ENCODE assay signal across 9 cellular contexts in the genomic region with DNA sequence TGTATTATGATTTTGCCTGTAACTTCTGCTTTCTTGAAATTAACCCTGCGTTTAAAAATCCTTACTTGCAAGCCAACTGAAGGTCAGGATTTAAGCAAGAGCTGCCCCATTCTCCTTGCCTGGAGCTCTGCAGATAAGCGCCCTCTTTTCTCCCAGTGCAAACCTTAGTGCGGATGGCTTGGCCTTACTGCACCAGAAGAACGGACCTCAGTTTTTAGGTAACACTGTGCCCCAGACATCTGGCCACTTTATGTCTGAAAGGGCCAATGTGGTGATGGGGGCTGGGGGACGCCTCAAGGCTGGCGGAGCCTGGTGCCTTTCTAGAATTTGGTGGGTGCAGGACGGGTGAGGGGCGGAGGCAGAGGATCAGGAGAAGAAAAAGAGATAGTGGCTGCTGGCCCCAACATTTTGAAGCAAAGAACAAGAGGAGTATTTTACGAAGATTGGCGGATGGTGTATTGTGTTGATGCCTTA. TPM values are rescaled to one million over a fixed set of nuclear protein-coding genes. Genes with fewer than 3 reads are reported as not detected.
A peak's percentile ranks its signal among the peaks of the same experiment; 100 is the strongest.
DNase-seq lines count a peak whose midpoint lies in the region; ATAC-seq and TF ChIP-seq lines count a peak whose summit lies in the region.
"Had no signal": no experiment of that assay in that cellular context is flagged by ENCODE, and none has a peak within 500 bp of the region (broad histone marks: within the 10 kb centered on the region; RNA-seq: fewer than 3 reads in every experiment).

No MANE protein-coding gene starts in this region.

- no peaks in the 10 kb centered on the region for H3K4me1 ChIP-seq in NT2/D1 (ENCODE audit: insufficient read depth, insufficient read length)
- H3K4me1 ChIP-seq in duodenal mucosa (ENCODE audit: control insufficient read depth in 1 of 2, insufficient read depth in 2 of 2, low read length in 2 of 2) = peaks cover 30 to 35% of the 10 kb centered on the region in 2 donors
- H3K4me1 ChIP-seq in uterus = peaks cover 0 to 9% of the 10 kb centered on the region in 2 donors
- peaks cover 12% of the 10 kb centered on the region for H3K4me1 ChIP-seq in right cardiac atrium (ENCODE audit: control insufficient read depth, insufficient read depth, low read length)

- TF ChIP-seq POLR2A in uterus (IDR thresholded peaks at IDR 0.05) = no peak

- H3K9me3 ChIP-seq in NT2/D1 (ENCODE audit: insufficient read depth, low read length) = no peaks in the 10 kb centered on the region
- no peaks in the 10 kb centered on the region for H3K9me3 ChIP-seq in duodenal mucosa (ENCODE audit: control insufficient read depth in 1 of 2, low read length in 2 of 2)
- no peaks in the 10 kb centered on the region for H3K9me3 ChIP-seq in uterus
- H3K9me3 ChIP-seq in right cardiac atrium (ENCODE audit: control insufficient read depth, low read length) = no peaks in the 10 kb centered on the region

- peak; percentile 1 for ATAC-seq in GM19324 (IDR thresholded peaks at IDR 0.05; ENCODE audit: low FRiP score, unreplicated experiment)
- no peak for ATAC-seq in right cardiac atrium

- H3K27me3 ChIP-seq in NT2/D1 (ENCODE audit: insufficient read depth, insufficient read length) = peaks cover 33% of the 10 kb centered on the region
- H3K27me3 ChIP-seq in duodenal mucosa (ENCODE audit: control insufficient read depth in 1 of 2, insufficient read depth in 2 of 2, low read length in 2 of 2) = peaks cover 11 to 26% of the 10 kb centered on the region in 2 donors
- H3K27me3 ChIP-seq in uterus = peaks cover 11 to 43% of the 10 kb centered on the region in 2 donors
- no peaks in the 10 kb centered on the region for H3K27me3 ChIP-seq in right cardiac atrium (ENCODE audit: control insufficient read depth, insufficient read depth)

- WGBS in right cardiac atrium = 48% methylated on average over 10 of the region's 10 CpGs

- peak overlapping the region; percentile 30 for H3K4me3 ChIP-seq in NT2/D1 (ENCODE audit: insufficient read length, low read depth)
- H3K4me3 ChIP-seq in duodenal mucosa (ENCODE audit: low read depth in 1 of 2, low read length in 2 of 2) = peak overlapping the region; percentile 45 to 59
- H3K4me3 ChIP-seq in uterus = no peak overlapping the region
- no peak overlapping the region for H3K4me3 ChIP-seq in right cardiac atrium (ENCODE audit: low read length)

- H3K9ac ChIP-seq in NT2/D1 (ENCODE audit: insufficient read length, low read depth) = peak overlapping the region; percentile 32
- H3K9ac ChIP-seq in duodenal mucosa (ENCODE audit: low read depth in 1 of 2, low read length in 2 of 2) = peak overlapping the region in 1 of 2 donors; percentile 14

- H3K36me3 Mint-ChIP-seq in osteocyte (ENCODE audit: unreplicated experiment) = no peaks in the 10 kb centered on the region

- no peak overlapping the region for H3K27ac ChIP-seq in duodenal mucosa (ENCODE audit: low read depth, low read length)
- no peak overlapping the region for H3K27ac ChIP-seq in uterus
- H3K27ac ChIP-seq in right cardiac atrium (ENCODE audit: low read length) = no peak overlapping the region

- H3K4me1 Mint-ChIP-seq in osteocyte (ENCODE audit: unreplicated experiment) = peaks cover 15% of the 10 kb centered on the region

- no peak for DNase-seq in NT2/D1 (ENCODE audit: low read depth, low spot score)
- no peak for DNase-seq in osteocyte (ENCODE audit: extremely low spot score, unreplicated experiment)
- no peak for DNase-seq in uterus
- DNase-seq in activated gamma-delta T cell (lab: John Stamatoyannopoulos, UW) = no peak
- no peak for DNase-seq in NCI-H1694 (lab: John Stamatoyannopoulos, UW)
- no peak for DNase-seq in right cardiac atrium
- DNase-seq: NCI-H1417 treated with DMSO at 0.1 percent for 48 hours had no signal

- TF ChIP-seq CTCF in osteocyte (IDR thresholded peaks at IDR 0.05) (no peak), uterus (IDR thresholded peaks at IDR 0.05) (no peak)

- no peaks in the 10 kb centered on the region for H3K36me3 ChIP-seq in NT2/D1 (ENCODE audit: insufficient read depth, insufficient read length, low read length)
- no peaks in the 10 kb centered on the region for H3K36me3 ChIP-seq in duodenal mucosa (ENCODE audit: control insufficient read depth in 1 of 2, insufficient read depth in 2 of 2, low read length in 2 of 2)
- H3K36me3 ChIP-seq in uterus = no peaks in the 10 kb centered on the region

- no peak overlapping the region for H3K27ac Mint-ChIP-seq in osteocyte (ENCODE audit: unreplicated experiment)

- peaks cover 65% of the 10 kb centered on the region for H3K27me3 Mint-ChIP-seq in osteocyte (ENCODE audit: unreplicated experiment)

- H3K9me3 Mint-ChIP-seq in osteocyte (ENCODE audit: unreplicated experiment) = no peaks in the 10 kb centered on the region

- intact Hi-C loops in uterus (cut with DNase I; ENCODE audit: low total_unique reads) = no loop called here
- intact Hi-C loops in right cardiac atrium (cut with DNase I) = no loop called here

- peak overlapping the region; percentile 74 for H3K4me3 Mint-ChIP-seq in osteocyte (ENCODE audit: unreplicated experiment)

RNA-seq across cellular contexts. Expression of a gene that starts 0.7 kb away (rescaled TPM):
- total RNA-seq in osteocyte (0.19 TPM in 1 of 2 replicates, not detected in the other), uterus (1 to 10 TPM in 3 of 4 donors, under 1 TPM in 1; 0.26 to 7.4 (median 5.1) TPM), right cardiac atrium (1 to 10 TPM; 1.7 to 4.7 (median 3.4) TPM)
- 0.43 TPM for polyA plus RNA-seq in right cardiac atrium

Comparison
In these comparisons a context has a peak if more than half of its experiments do, and no peak if none do; other contexts are left out.
1. H3K4me3 ChIP-seq: peak in NT2/D1 (single experiment) and duodenal mucosa (2 of 2); none in uterus (0 of 2) and right cardiac atrium (single experiment).